14 cellular contexts compared by ENCODE assay signal in genomic region chr17:18224053-18224427, GRCh38. TPM values are rescaled to one million over a fixed set of nuclear protein-coding genes. Genes with fewer than 3 reads are reported as not detected.
DNase-seq lines count a peak whose midpoint lies in the region; ATAC-seq and TF ChIP-seq lines count a peak whose summit lies in the region.
"Had no signal": no experiment of that assay in that cellular context is flagged by ENCODE, and none has a peak within 500 bp of the region (broad histone marks: within the 10 kb centered on the region; RNA-seq: fewer than 3 reads in every experiment).

No MANE protein-coding gene starts in this region.

- H3K27ac Mint-ChIP-seq in WTC11 = peak overlapping the region; percentile 100
- H3K27ac Mint-ChIP-seq: activated naive CD4-positive, alpha-beta T cell treated with anti-CD3 and anti-CD28 coated beads, Interleukin-2, amount 50 U/mL, for 24 hours had no signal

- CTCF ChIA-PET in HEK293 (lab: Yijun Ruan, JAX) (interaction anchor here (0.6 to 1.9 kb wide), 8 partner anchors 9 to 675 kb away, joined by 3 to 7 read pairs (median 3); no protein-coding TSS in a partner anchor), WTC11 (lab: Charles Lee) (interaction anchor here (0.7 to 1.9 kb wide), 9 partner anchors 23 to 84 kb away, joined by 3 to 11 read pairs (median 6); no protein-coding TSS in a partner anchor)

- POLR2A ChIA-PET in HEK293 (lab: Yijun Ruan, JAX) = interaction anchor here (1.3 kb wide), 1 partner anchor 136 kb away, joined by 3 read pairs; no protein-coding TSS in a partner anchor
- POLR2A ChIA-PET in WTC11 (lab: Charles Lee) = interaction anchor here (1.0 to 1.9 kb wide), 7 partner anchors 23 to 139 kb away, joined by 3 to 17 read pairs (median 4); partner anchors contain the start of genes ALKBH5, MIEF2 and SHMT1

- H3K27me3 ChIP-seq in hepatocyte (no peaks in the 10 kb centered on the region), psoas muscle (ENCODE audit: insufficient read depth in 3 of 3, low read length in 2 of 3) (no peaks in the 10 kb centered on the region)
- H3K27me3 ChIP-seq: BLaER1 had no signal

- H3K36me3 ChIP-seq in HEK293 (ENCODE audit: control insufficient read depth in 2 of 2, insufficient read depth in 1 of 2, low read length in 2 of 2) (no peaks in the 10 kb centered on the region), hepatocyte (replicated peaks; ENCODE audit: insufficient read depth, low read depth) (no peaks in the 10 kb centered on the region), psoas muscle (ENCODE audit: insufficient read depth in 1 of 2, low read depth in 1 of 2) (no peaks in the 10 kb centered on the region)
- H3K36me3 ChIP-seq: BLaER1 had no signal

- DNase-seq in WTC11 (ENCODE audit: low spot score) (no peak), hepatocyte (ENCODE audit: low spot score) (no peak), psoas muscle (no peak), coronary artery (ENCODE audit: low spot score) (no peak), medulla oblongata (ENCODE audit: extremely low spot score) (no peak)
- DNase-seq in activated T-cell treated with anti-CD3 and anti-CD28 coated beads, Interleukin-2, amount 50 U/mL, for 4 hours = no peak
- DNase-seq: NCI-H1048; stimulated activated CD4-positive, alpha-beta T cell treated with anti-CD3 and anti-CD28 coated beads, Interleukin-4, amount 100 ng/mL, for 1 hour had no signal

- H3K9me3 ChIP-seq in HEK293 (ENCODE audit: control insufficient read depth, insufficient read depth, low read depth, low read length) (no peaks in the 10 kb centered on the region), hepatocyte (ENCODE audit: low read depth) (no peaks in the 10 kb centered on the region), psoas muscle (no peaks in the 10 kb centered on the region)
- H3K9me3 ChIP-seq: BLaER1 had no signal

- H3K4me1 Mint-ChIP-seq in WTC11 = peaks cover 25% of the 10 kb centered on the region
- H3K4me1 Mint-ChIP-seq in activated T-cell treated with anti-CD3 and anti-CD28 coated beads, Interleukin-2, amount 50 U/mL, for 4 hours (ENCODE audit: low read depth) = peaks cover 27% of the 10 kb centered on the region

- intact Hi-C loops in psoas muscle (cut with DNase I) = no loop called here

- ATAC-seq in WTC11 (no peak), psoas muscle (no peak), HG03196 (IDR thresholded peaks at IDR 0.05; ENCODE audit: unreplicated experiment) (no peak)
- no peak for ATAC-seq in activated T-cell treated with anti-CD3 and anti-CD28 coated beads, Interleukin-2, amount 50 U/mL, for 4 hours

- H3K27ac ChIP-seq in HEK293 (ENCODE audit: extremely low read depth, low read depth, low read length) (no peak overlapping the region), hepatocyte (peak overlapping the region; percentile 91), psoas muscle (peak overlapping the region; percentile 65), coronary artery (peak overlapping the region in 1 of 2 donors; percentile 81)
- H3K27ac ChIP-seq: epithelial cell of prostate, SK-N-MC had no signal

- H3K4me1 ChIP-seq in HEK293 (ENCODE audit: control insufficient read depth, insufficient read depth, low read length) (peaks cover 4% of the 10 kb centered on the region; the same call in 1 of the 2 replicates), hepatocyte (ENCODE audit: insufficient read depth) (peaks cover 28% of the 10 kb centered on the region), psoas muscle (peaks cover 11% of the 10 kb centered on the region)

- no peaks in the 10 kb centered on the region for H3K9me3 Mint-ChIP-seq in WTC11
- no peaks in the 10 kb centered on the region for H3K9me3 Mint-ChIP-seq in activated T-cell treated with anti-CD3 and anti-CD28 coated beads, Interleukin-2, amount 50 U/mL, for 4 hours
- H3K9me3 Mint-ChIP-seq: activated naive CD4-positive, alpha-beta T cell treated with anti-CD3 and anti-CD28 coated beads, Interleukin-2, amount 50 U/mL, for 24 hours had no signal

- H3K4me2 ChIP-seq in hepatocyte = peak overlapping the region; percentile 87

- H3K4me3 Mint-ChIP-seq in WTC11 = peak overlapping the region; percentile 93
- H3K4me3 Mint-ChIP-seq in activated T-cell treated with anti-CD3 and anti-CD28 coated beads, Interleukin-2, amount 50 U/mL, for 4 hours = no peak overlapping the region

- no peaks in the 10 kb centered on the region for H3K36me3 Mint-ChIP-seq in WTC11
- H3K36me3 Mint-ChIP-seq in activated T-cell treated with anti-CD3 and anti-CD28 coated beads, Interleukin-2, amount 50 U/mL, for 4 hours (ENCODE audit: insufficient read depth) = no peaks in the 10 kb centered on the region
- H3K36me3 Mint-ChIP-seq: activated naive CD4-positive, alpha-beta T cell treated with anti-CD3 and anti-CD28 coated beads, Interleukin-2, amount 50 U/mL, for 24 hours had no signal

- no peaks in the 10 kb centered on the region for H3K27me3 Mint-ChIP-seq in WTC11 (ENCODE audit: low read depth)
- no peaks in the 10 kb centered on the region for H3K27me3 Mint-ChIP-seq in activated T-cell treated with anti-CD3 and anti-CD28 coated beads, Interleukin-2, amount 50 U/mL, for 4 hours (ENCODE audit: low read depth)
- H3K27me3 Mint-ChIP-seq: activated naive CD4-positive, alpha-beta T cell treated with anti-CD3 and anti-CD28 coated beads, Interleukin-2, amount 50 U/mL, for 24 hours had no signal

- H4K20me1 ChIP-seq in hepatocyte (ENCODE audit: insufficient read depth, poor library complexity, severe bottlenecking) = peaks cover 9% of the 10 kb centered on the region

- H2AFZ ChIP-seq in hepatocyte = peak overlapping the region; percentile 83

- H3K4me3 ChIP-seq in HEK293 (ENCODE audit: low read depth, low read length) (no peak overlapping the region), hepatocyte (no peak overlapping the region), psoas muscle (no peak overlapping the region), coronary artery (no peak overlapping the region)
- H3K4me3 ChIP-seq: BLaER1 had no signal

- 70% methylated on average over 5 of the region's 5 CpGs for WGBS in hepatocyte (ENCODE audit: low lambda C conversion rate, missing lambda C conversion rate)
- 88 to 97% (median 89%) methylated on average over 5 of the region's 5 CpGs for WGBS in psoas muscle, 3 donors

- TF ChIP-seq CTCF in HEK293 (tag by site-specific recombination; IDR thresholded peaks at IDR 0.05) = no peak
- no peak for TF ChIP-seq CTCF in WTC11 (IDR thresholded peaks at IDR 0.05)
- TF ChIP-seq CTCF in hepatocyte (IDR thresholded peaks at IDR 0.05; ENCODE audit: poor library complexity) = no peak
- TF ChIP-seq CTCF in psoas muscle (IDR thresholded peaks at IDR 0.05) = no peak
- no peak for TF ChIP-seq CTCF in coronary artery (IDR thresholded peaks at IDR 0.05)

- peaks cover 32% of the 10 kb centered on the region for H3K79me2 ChIP-seq in hepatocyte

- H3K9me2 ChIP-seq in hepatocyte (replicated peaks; ENCODE audit: insufficient read depth) = no peaks in the 10 kb centered on the region

TF ChIP-seq in HEK293, 187 proteins besides CTCF, POLR2A, EP300 and RAD21 (continues in another document):
- no peak for TF ChIP-seq ZBTB26 (tag by site-specific recombination; optimal IDR thresholded peaks at IDR 0.05)
- no peak for TF ChIP-seq ZNF311 (tag by site-specific recombination; IDR thresholded peaks at IDR 0.05; ENCODE audit: borderline replicate concordance)

TF ChIP-seq in WTC11, 78 proteins besides CTCF, POLR2A, EP300 and RAD21 (continues in another document):
- TF ChIP-seq ZNF671 (CRISPR knock-in tag; IDR thresholded peaks at IDR 0.05) (no peak), MXD4 (CRISPR knock-in tag; IDR thresholded peaks at IDR 0.05; ENCODE audit: borderline replicate concordance) (no peak), MAX (CRISPR knock-in tag; IDR thresholded peaks at IDR 0.05) (no peak), ZNF416 (CRISPR knock-in tag; IDR thresholded peaks at IDR 0.05) (no peak), ZNF423 (CRISPR knock-in tag; IDR thresholded peaks at IDR 0.05) (no peak), SP1 (CRISPR knock-in tag; conservative IDR thresholded peaks at IDR 0.05) (no peak), NR1H2 (CRISPR knock-in tag; IDR thresholded peaks at IDR 0.05) (no peak), JAZF1 (CRISPR knock-in tag; IDR thresholded peaks at IDR 0.05) (no peak), GRHL2 (CRISPR knock-in tag; IDR thresholded peaks at IDR 0.05; ENCODE audit: insufficient replicate concordance, severe bottlenecking) (no peak), FOXP1 (CRISPR knock-in tag; IDR thresholded peaks at IDR 0.05; ENCODE audit: borderline replicate concordance) (no peak)

RNA-seq across cellular contexts. Expression of gene LLGL1, which starts 1.4 kb away (rescaled TPM):
- total RNA-seq in WTC11 (2021) (76.0 to 87.8 TPM (median 78.6 TPM) in 3 replicates), hepatocyte (46.0 and 51.9 TPM in 2 replicates), psoas muscle (1 to 10 TPM; 6.6 to 9.4 (median 8.5) TPM)
- polyA plus RNA-seq in hepatocyte (5.4 and 7.1 TPM in 2 replicates), psoas muscle (1 to 10 TPM; 5.1 to 9.5 (median 6.2) TPM)
- 10 to 100 TPM; 18.1 to 19.8 (median 19.0) TPM for total RNA-seq in activated T-cell treated with anti-CD3 and anti-CD28 coated beads, Interleukin-2, amount 50 U/mL, for 4 hours

RNA-seq across cellular contexts. Expression of gene FLII, which starts 34.5 kb away (rescaled TPM):
- total RNA-seq in WTC11 (2021) = 298 to 313 TPM (median 309 TPM) in 3 replicates
- total RNA-seq in hepatocyte = 110 and 142 TPM in 2 replicates
- 188 and 210 TPM in 2 replicates for polyA plus RNA-seq in hepatocyte
- total RNA-seq in psoas muscle = 100 to 1,000 TPM; 517 to 816 (median 599) TPM
- 100 to 1,000 TPM; 379 to 491 (median 476) TPM for polyA plus RNA-seq in psoas muscle
- total RNA-seq in activated T-cell treated with anti-CD3 and anti-CD28 coated beads, Interleukin-2, amount 50 U/mL, for 4 hours = 100 to 1,000 TPM; 235 to 264 (median 244) TPM

RNA-seq across cellular contexts. Expression of gene MIEF2, which starts 36.4 kb away (rescaled TPM):
- 15.7 to 18.8 TPM (median 17.9 TPM) in 3 replicates for total RNA-seq in WTC11 (2021)
- total RNA-seq in hepatocyte = 29.3 and 30.7 TPM in 2 replicates
- polyA plus RNA-seq in hepatocyte = 20.5 and 21.0 TPM in 2 replicates
- 10 to 100 TPM; 14.3 to 28.4 (median 22.0) TPM for total RNA-seq in psoas muscle
- polyA plus RNA-seq in psoas muscle = 10 to 100 TPM in 2 of 3 donors, 1 to 10 TPM in 1; 8.1 to 18.4 (median 11.6) TPM
- 1 to 10 TPM; 1.5 to 3.0 (median 2.1) TPM for total RNA-seq in activated T-cell treated with anti-CD3 and anti-CD28 coated beads, Interleukin-2, amount 50 U/mL, for 4 hours

RNA-seq across cellular contexts. Expression of gene ALKBH5, which starts 40.4 kb away (rescaled TPM):
- total RNA-seq in WTC11 (2021) = 105 to 115 TPM (median 111 TPM) in 3 replicates
- total RNA-seq in hepatocyte = 56.6 and 68.6 TPM in 2 replicates
- 66.6 and 78.3 TPM in 2 replicates for polyA plus RNA-seq in hepatocyte
- total RNA-seq in psoas muscle = 100 to 1,000 TPM; 202 to 219 (median 211) TPM
- polyA plus RNA-seq in psoas muscle = 100 to 1,000 TPM in 2 of 3 donors, 10 to 100 TPM in 1; 91.7 to 235 (median 111) TPM
- total RNA-seq in activated T-cell treated with anti-CD3 and anti-CD28 coated beads, Interleukin-2, amount 50 U/mL, for 4 hours = 100 to 1,000 TPM; 112 to 120 (median 114) TPM
